In genomic region chr19:15461694-15462093, GRCh38 we compare ENCODE assay signal across 17 cellular contexts. TPM values are rescaled to one million over a fixed set of nuclear protein-coding genes. Genes with fewer than 3 reads are reported as not detected.
A peak's percentile ranks its signal among the peaks of the same experiment; 100 is the strongest.
DNase-seq lines count a peak whose midpoint lies in the region.
"Had no signal": no experiment of that assay in that cellular context is flagged by ENCODE, and none has a peak within 500 bp of the region (broad histone marks: within the 10 kb centered on the region; RNA-seq: fewer than 3 reads in every experiment).

No MANE protein-coding gene starts in this region.

- H3K4me1 ChIP-seq in CD4-positive, alpha-beta memory T cell (ENCODE audit: insufficient read depth, low read length) = peaks cover 53% of the 10 kb centered on the region
- H3K4me1 ChIP-seq: BE2C had no signal

- intact Hi-C loops in CD4-positive, alpha-beta memory T cell (cut with micrococcal nuclease) = loop anchor here (5.0 kb wide), 1 partner anchor 84 kb away; the partner anchor contains the start of gene AKAP8

- H3K27ac ChIP-seq in CD4-positive, alpha-beta memory T cell (ENCODE audit: low read depth, low read length) = peak overlapping the region; percentile 32
- H3K27ac ChIP-seq: left lung, uterus had no signal

- H3K36me3 Mint-ChIP-seq in CD4-positive, alpha-beta memory T cell = peaks cover 25 to 46% of the 10 kb centered on the region in 2 donors
- H3K36me3 Mint-ChIP-seq in activated naive CD8-positive, alpha-beta T cell treated with anti-CD3 and anti-CD28 coated beads for 36 hours = peaks cover 31% of the 10 kb centered on the region

- H3K4me3 ChIP-seq in CD4-positive, alpha-beta memory T cell (ENCODE audit: low read length in 2 of 2) = no peak overlapping the region
- H3K4me3 ChIP-seq: GM23338, left lung, smooth muscle cell, uterus had no signal

- peaks cover 13 to 57% (median 37%) of the 10 kb centered on the region in 4 donors for H3K4me1 Mint-ChIP-seq in CD4-positive, alpha-beta memory T cell
- H3K4me1 Mint-ChIP-seq in activated naive CD8-positive, alpha-beta T cell treated with anti-CD3 and anti-CD28 coated beads for 36 hours = peaks cover 35% of the 10 kb centered on the region

- H3K4me3 Mint-ChIP-seq in CD4-positive, alpha-beta memory T cell = peak overlapping the region; percentile 57 to 97 (median 94)
- H3K4me3 Mint-ChIP-seq in activated naive CD8-positive, alpha-beta T cell treated with anti-CD3 and anti-CD28 coated beads for 36 hours = no peak overlapping the region
- H3K4me3 Mint-ChIP-seq: GM23338 had no signal

- POLR2A ChIA-PET in CD4-positive, alpha-beta memory T cell (lab: Charles Lee; ENCODE audit: partially characterized antibody) = interaction anchor here (0.7 to 11.3 kb wide), 7 partner anchors 10 to 90 kb away, joined by 3 to 180 read pairs (median 15); partner anchors contain the start of genes AKAP8L and WIZ

- H3K27me3 ChIP-seq in CD4-positive, alpha-beta memory T cell (ENCODE audit: insufficient read depth, low read length) = no peaks in the 10 kb centered on the region

- H3K27ac Mint-ChIP-seq in CD4-positive, alpha-beta memory T cell = peak overlapping the region; percentile 82 to 96 (median 88)
- H3K27ac Mint-ChIP-seq in activated naive CD8-positive, alpha-beta T cell treated with anti-CD3 and anti-CD28 coated beads for 36 hours = peak overlapping the region; percentile 86
- H3K27ac Mint-ChIP-seq: GM23338 had no signal

- H3K36me3 ChIP-seq in CD4-positive, alpha-beta memory T cell (ENCODE audit: insufficient read depth, low read length) = peaks cover 38% of the 10 kb centered on the region
- H3K36me3 ChIP-seq: BE2C, uterus had no signal

- DNase-seq in 8988T (peak; percentile 2), NCI-H524 (lab: John Stamatoyannopoulos, UW) (no peak), mesenteric fat pad (ENCODE audit: low spot score) (no peak), NCI-H2227 (lab: John Stamatoyannopoulos, UW; ENCODE audit: unreplicated experiment) (no peak)
- DNase-seq in CD4-positive, alpha-beta memory T cell = no peak
- DNase-seq in activated naive CD8-positive, alpha-beta T cell treated with anti-CD3 and anti-CD28 coated beads for 36 hours = no peak
- DNase-seq: BE2C; caudate nucleus; foreskin fibroblast; left lung; SHP77; stimulated activated naive CD8-positive, alpha-beta T cell treated with anti-CD3 and anti-CD28 coated beads, Interleukin-15, amount 100 ng/mL, for 72 hours; T-helper 9 cell; uterus had no signal

- H3K9me3 Mint-ChIP-seq in CD4-positive, alpha-beta memory T cell = no peaks in the 10 kb centered on the region
- H3K9me3 Mint-ChIP-seq in activated naive CD8-positive, alpha-beta T cell treated with anti-CD3 and anti-CD28 coated beads for 36 hours = no peaks in the 10 kb centered on the region
- H3K9me3 Mint-ChIP-seq: stimulated activated naive CD8-positive, alpha-beta T cell treated with anti-CD3 and anti-CD28 coated beads, Interleukin-15, amount 100 ng/mL, for 72 hours had no signal

- no peaks in the 10 kb centered on the region for H3K27me3 Mint-ChIP-seq in CD4-positive, alpha-beta memory T cell
- no peaks in the 10 kb centered on the region for H3K27me3 Mint-ChIP-seq in activated naive CD8-positive, alpha-beta T cell treated with anti-CD3 and anti-CD28 coated beads for 36 hours
- H3K27me3 Mint-ChIP-seq: stimulated activated naive CD8-positive, alpha-beta T cell treated with anti-CD3 and anti-CD28 coated beads, Interleukin-15, amount 100 ng/mL, for 72 hours had no signal

- CTCF ChIA-PET in CD4-positive, alpha-beta memory T cell (lab: Charles Lee; ENCODE audit: partially characterized antibody) = interaction anchor here (1.6 to 9.7 kb wide), 3 partner anchors 10 to 91 kb away, joined by 4 to 106 read pairs (median 82); partner anchors contain the start of gene AKAP8L

- H3K9me3 ChIP-seq in CD4-positive, alpha-beta memory T cell (ENCODE audit: control insufficient read depth in 1 of 2, low read length in 2 of 2) = no peaks in the 10 kb centered on the region
- H3K9me3 ChIP-seq: BE2C, left lung, uterus had no signal

RNA-seq across cellular contexts. Expression of gene RASAL3, which starts 2.6 kb away (rescaled TPM):
- total RNA-seq in CD4-positive, alpha-beta memory T cell = 100 to 1,000 TPM; 229 to 238 TPM
- 100 to 1,000 TPM in 1 of 2 donors, 10 to 100 TPM in 1; 37.4 to 106 TPM for polyA plus RNA-seq in CD4-positive, alpha-beta memory T cell
- 10 to 100 TPM; 75.0 to 83.4 TPM for total RNA-seq in activated naive CD8-positive, alpha-beta T cell treated with anti-CD3 and anti-CD28 coated beads for 36 hours
- 4.1 TPM for total RNA-seq in mesenteric fat pad
- total RNA-seq: NCI-H460, smooth muscle cell had no signal

RNA-seq across cellular contexts. Expression of gene WIZ, which starts 11.9 kb away (rescaled TPM):
- 10 to 100 TPM; 28.7 to 30.0 TPM for total RNA-seq in CD4-positive, alpha-beta memory T cell
- polyA plus RNA-seq in CD4-positive, alpha-beta memory T cell = 1 to 10 TPM in 1 of 2 donors, under 1 TPM in 1; 0.03 to 2.5 TPM
- 10 to 100 TPM; 22.7 to 24.1 TPM for total RNA-seq in activated naive CD8-positive, alpha-beta T cell treated with anti-CD3 and anti-CD28 coated beads for 36 hours
- 37.6 TPM for total RNA-seq in mesenteric fat pad

RNA-seq across cellular contexts. Expression of gene PGLYRP2, which starts 17.6 kb away (rescaled TPM):
- total RNA-seq in CD4-positive, alpha-beta memory T cell = under 1 TPM; 0.61 to 0.91 TPM
- under 1 TPM; 0.19 to 0.23 TPM for polyA plus RNA-seq in CD4-positive, alpha-beta memory T cell
- not detected for total RNA-seq in activated naive CD8-positive, alpha-beta T cell treated with anti-CD3 and anti-CD28 coated beads for 36 hours
- total RNA-seq in mesenteric fat pad = not detected
- total RNA-seq: GM23338, left lung, NCI-H460, smooth muscle cell, uterus had no signal
- polyA plus RNA-seq: GM23338, smooth muscle cell had no signal

RNA-seq across cellular contexts. Expression of gene AKAP8L, which starts 42.9 kb away (rescaled TPM):
- total RNA-seq in CD4-positive, alpha-beta memory T cell = 100 to 1,000 TPM; 177 to 182 TPM
- 10 to 100 TPM; 31.4 to 61.4 TPM for polyA plus RNA-seq in CD4-positive, alpha-beta memory T cell
- total RNA-seq in activated naive CD8-positive, alpha-beta T cell treated with anti-CD3 and anti-CD28 coated beads for 36 hours = 10 to 100 TPM; 70.6 to 71.6 TPM
- total RNA-seq in mesenteric fat pad = 63.8 TPM

RNA-seq across cellular contexts. Expression of gene CYP4F22, which starts 46.6 kb away (rescaled TPM):
- total RNA-seq in CD4-positive, alpha-beta memory T cell = under 1 TPM; 0.44 to 0.61 TPM
- 1 to 10 TPM; 1.1 to 1.7 TPM for polyA plus RNA-seq in CD4-positive, alpha-beta memory T cell
- total RNA-seq in activated naive CD8-positive, alpha-beta T cell treated with anti-CD3 and anti-CD28 coated beads for 36 hours = 1 to 10 TPM; 1.3 to 1.6 TPM
- total RNA-seq in mesenteric fat pad = not detected
- total RNA-seq: NCI-H460, smooth muscle cell, uterus had no signal
- polyA plus RNA-seq: smooth muscle cell had no signal

Comparison
In these comparisons a context has a peak if more than half of its experiments do, and no peak if none do; other contexts are left out.
1. RNA of gene RASAL3, which starts 2.6 kb away (total RNA-seq): 229 to 238 TPM in CD4-positive, alpha-beta memory T cell and 75.0 to 83.4 TPM in activated naive CD8-positive, alpha-beta T cell treated with anti-CD3 and anti-CD28 coated beads for 36 hours; 4.1 TPM in mesenteric fat pad (single experiment); every median in the first group is over 10 times any median in the second.